In the genomic region with DNA sequence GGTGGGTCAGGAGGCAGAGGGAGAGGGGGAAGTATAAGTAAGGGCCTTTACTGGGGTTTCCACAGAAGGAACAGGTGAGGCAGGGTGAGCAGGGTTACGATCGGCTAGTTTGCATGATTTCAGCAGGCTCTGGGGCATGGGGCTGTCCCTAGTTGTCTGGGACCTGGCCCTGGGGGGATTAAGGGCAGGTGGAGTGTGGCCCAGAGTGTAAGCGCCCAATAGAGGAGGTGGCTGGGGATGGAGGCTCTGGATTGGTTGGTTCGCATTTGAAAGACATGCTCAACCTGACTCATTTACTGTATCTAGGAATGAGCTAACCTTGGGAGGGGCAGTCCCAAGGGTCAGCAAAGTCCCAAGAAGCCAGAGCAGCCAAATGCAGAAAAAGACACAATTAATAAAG, we compare ENCODE assay signal across 24 cellular contexts.
A peak's percentile ranks its signal among the peaks of the same experiment; 100 is the strongest.
DNase-seq lines count a peak whose midpoint lies in the region; ATAC-seq, FAIRE-seq and TF ChIP-seq lines count a peak whose summit lies in the region.
"Had no signal": no experiment of that assay in that cellular context is flagged by ENCODE, and none has a peak within 500 bp of the region (broad histone marks: within the 10 kb centered on the region; RNA-seq: fewer than 3 reads in every experiment).

No MANE protein-coding gene starts in this region.

- H3K4me1 ChIP-seq in cardiac muscle cell (ENCODE audit: low read depth) = peaks cover 32% of the 10 kb centered on the region
- peaks cover 0 to 11% (median 0%) of the 10 kb centered on the region in 9 donors for H3K4me1 ChIP-seq in heart right ventricle
- no peaks in the 10 kb centered on the region; the same call in 1 of the 2 replicates for H3K4me1 ChIP-seq in GM12878 (ENCODE audit: control insufficient read depth, insufficient read depth, low read length)
- H3K4me1 ChIP-seq in PC-3 (ENCODE audit: insufficient read depth, low read length) = no peaks in the 10 kb centered on the region

- RAD21 ChIA-PET in GM12878 (lab: Charles Lee; ENCODE audit: unreplicated experiment) = no interaction called here

- CTCF ChIA-PET in GM12878 (lab: Yijun Ruan, JAX) = interaction anchor here (1.2 kb wide), 1 partner anchor 491 kb away, joined by 3 read pairs; no protein-coding TSS in a partner anchor
- CTCF ChIA-PET in PC-3 (lab: Charles Lee) = no interaction called here

- no peak for FAIRE-seq in GM12878 (lab: Jason Lieb, UNC)
- FAIRE-seq: G401.6 had no signal

- no peaks in the 10 kb centered on the region for H3K9me2 ChIP-seq in PC-3 (replicated peaks; ENCODE audit: low read length)

- H3K4me2 ChIP-seq in GM12878 (ENCODE audit: control insufficient read depth, insufficient read depth) (no peak overlapping the region), PC-3 (ENCODE audit: low read length) (no peak overlapping the region)

- H3K36me3 ChIP-seq in cardiac muscle cell (no peaks in the 10 kb centered on the region), heart right ventricle (no peaks in the 10 kb centered on the region), GM12878 (ENCODE audit: control insufficient read depth in 2 of 2, insufficient read depth in 2 of 2, low read length in 1 of 2) (no peaks in the 10 kb centered on the region), PC-3 (ENCODE audit: low read depth, low read length) (no peaks in the 10 kb centered on the region)
- H3K36me3 ChIP-seq: MG63 had no signal

- BruUV-seq in GM12878 (replicated peaks; lab: Mats Ljungman, UMichigan) (no TSS peak), PC-3 (replicated peaks; lab: Mats Ljungman, UMichigan) (no TSS peak)

- SMC1A ChIA-PET in GM12878 (lab: Charles Lee; ENCODE audit: uncharacterized antibody, unreplicated experiment) = no interaction called here

- 90 to 94% methylated on average over 4 of the region's 4 CpGs for whole genome bisulfite sequencing in heart right ventricle, 2 donors
- WGBS in GM12878 (ENCODE audit: insufficient coverage, insufficient replicate concordance, low lambda C conversion rate, missing lambda C conversion rate) = 0% methylated on average over 4 of the region's 4 CpGs

- TF ChIP-seq RAD21 in GM12878 (IDR thresholded peaks at IDR 0.05; ENCODE audit: insufficient read depth, low read depth, low read length) = no peak

- H4K20me1 ChIP-seq in GM12878 (ENCODE audit: control insufficient read depth, insufficient read depth) (no peaks in the 10 kb centered on the region), PC-3 (ENCODE audit: low read length) (no peaks in the 10 kb centered on the region)

- H3K9ac ChIP-seq in GM12878 (ENCODE audit: control insufficient read depth, insufficient read depth, low read length) (no peak overlapping the region), PC-3 (ENCODE audit: low read length) (no peak overlapping the region)

- in situ Hi-C loops in GM12878 (cut with MboI) = loop anchor here (5.0 kb wide), 2 partner anchors 491 to 766 kb away; partner anchors contain the start of gene ELAC2

- TF ChIP-seq POLR2A in GM12878 (IDR thresholded peaks at IDR 0.05; ENCODE audit: low read depth, low read length) = no peak

- ATAC-seq in heart right ventricle (no peak), HG02610 (IDR thresholded peaks at IDR 0.05; ENCODE audit: unreplicated experiment) (peak; percentile 43), GM12878 (peak; percentile 26; the same call in 2 of the 3 replicates), PC-3 (no peak), HG03342 (IDR thresholded peaks at IDR 0.05; ENCODE audit: unreplicated experiment) (no peak)

- no peak overlapping the region for H3K4me3 ChIP-seq in cardiac muscle cell
- H3K4me3 ChIP-seq in heart right ventricle = no peak overlapping the region
- no peak overlapping the region for H3K4me3 ChIP-seq in GM12878
- H3K4me3 ChIP-seq in PC-3 (ENCODE audit: low read length) = no peak overlapping the region
- H3K4me3 ChIP-seq: MG63, SK-N-MC had no signal

- H3K79me2 ChIP-seq in GM12878 (ENCODE audit: control insufficient read depth, insufficient read depth, low read length) = no peaks in the 10 kb centered on the region
- no peaks in the 10 kb centered on the region for H3K79me2 ChIP-seq in PC-3 (ENCODE audit: low read length)

- TF ChIP-seq CTCF in cardiac muscle cell (IDR thresholded peaks at IDR 0.05; ENCODE audit: low read depth, low read length) (no peak), heart right ventricle (IDR thresholded peaks at IDR 0.05) (no peak), GM12878 (IDR thresholded peaks at IDR 0.05 in 2 of 3, conservative IDR thresholded peaks at IDR 0.05 in 1 of 3; ENCODE audit: control insufficient read depth in 2 of 3, extremely low read depth in 1 of 3, insufficient read depth in 1 of 3, low read depth in 3 of 3, low read length in 3 of 3) (no peak), PC-3 (conservative IDR thresholded peaks at IDR 0.05; ENCODE audit: low read depth, low read length) (no peak)

- H3F3A ChIP-seq in PC-3 (ENCODE audit: low read length, unreplicated experiment) = no peaks in the 10 kb centered on the region

- H3K27me3 ChIP-seq in cardiac muscle cell (no peaks in the 10 kb centered on the region), heart right ventricle (peaks cover 0 to 2% (median 0%) of the 10 kb centered on the region in 7 donors), GM12878 (replicated peaks in 1 of 2; ENCODE audit: control insufficient read depth in 2 of 2, insufficient read depth in 2 of 2, low read length in 1 of 2) (no peaks in the 10 kb centered on the region), PC-3 (ENCODE audit: low read length) (peaks cover 78% of the 10 kb centered on the region)
- H3K27me3 ChIP-seq: MG63 had no signal

- TF ChIP-seq EP300 in GM12878 (IDR thresholded peaks at IDR 0.05; ENCODE audit: borderline replicate concordance in 1 of 2, control insufficient read depth in 1 of 2, low read depth in 2 of 2, low read length in 2 of 2) = no peak

- intact Hi-C loops in heart right ventricle (cut with DNase I) = loop anchor here in 8 of 10 donors (5.0 to 10.0 kb wide), 8 partner anchors 66 to 754 kb away; partner anchors contain the start of gene MYOCD (in 1 of the 8)
- intact Hi-C loops in GM12878 (cut with micrococcal nuclease; ENCODE audit: unreplicated experiment) = loop anchor here (10.0 kb wide), 2 partner anchors 144 to 274 kb away; no protein-coding TSS in a partner anchor
- intact Hi-C loops in PC-3 (cut with micrococcal nuclease) = no loop called here

- H2AFZ ChIP-seq in GM12878 (ENCODE audit: control insufficient read depth, low read depth, low read length) (no peak overlapping the region), PC-3 (ENCODE audit: low read length) (no peak overlapping the region)

- no peak for DNase-seq in cardiac muscle cell (ENCODE audit: low read depth in 1 of 2, low spot score in 1 of 2)
- DNase-seq in heart right ventricle = no peak
- DNase-seq in GM12878 (ENCODE audit: low read depth, low spot score) = no peak
- no peak for DNase-seq in NCI-H2171 treated with DMSO at 0.1 percent for 48 hours (lab: John Stamatoyannopoulos, UW)
- DNase-seq in PC-3 = no peak
- no peak for DNase-seq in amygdala (lab: John Stamatoyannopoulos, UW)
- DNase-seq: AML-193, DND-41, HCEC 1CT, Kasumi-1, MG63, NCI-H1092, NCI-H1436 treated with DMSO at 0.1 percent for 48 hours, NCI-H2081, NCI-H510A, NCI-H774, OCI-M1, SHP77 had no signal

- peak overlapping the region; percentile 92 for H3K27ac ChIP-seq in cardiac muscle cell
- no peak overlapping the region for H3K27ac ChIP-seq in heart right ventricle
- H3K27ac ChIP-seq in GM12878 (ENCODE audit: control insufficient read depth, insufficient read depth) = no peak overlapping the region
- no peak overlapping the region for H3K27ac ChIP-seq in PC-3 (ENCODE audit: low read length)
- H3K27ac ChIP-seq: 22Rv1, C4-2B, SK-N-MC had no signal

- H3K9me3 ChIP-seq in cardiac muscle cell (ENCODE audit: low read depth) (no peaks in the 10 kb centered on the region), heart right ventricle (no peaks in the 10 kb centered on the region), GM12878 (replicated peaks; ENCODE audit: control insufficient read depth, insufficient read depth, low read length) (no peaks in the 10 kb centered on the region), PC-3 (ENCODE audit: low read length) (no peaks in the 10 kb centered on the region)
- H3K9me3 ChIP-seq: MG63 had no signal

- POLR2A ChIA-PET in GM12878 (lab: Charles Lee) (no interaction called here), PC-3 (lab: Charles Lee; ENCODE audit: unreplicated experiment) (no interaction called here)

TF ChIP-seq in GM12878, 131 proteins besides CTCF, POLR2A, EP300 and RAD21:
- no peak for TF ChIP-seq SMARCA5 (IDR thresholded peaks at IDR 0.05)
- TF ChIP-seq, protein P1, sequence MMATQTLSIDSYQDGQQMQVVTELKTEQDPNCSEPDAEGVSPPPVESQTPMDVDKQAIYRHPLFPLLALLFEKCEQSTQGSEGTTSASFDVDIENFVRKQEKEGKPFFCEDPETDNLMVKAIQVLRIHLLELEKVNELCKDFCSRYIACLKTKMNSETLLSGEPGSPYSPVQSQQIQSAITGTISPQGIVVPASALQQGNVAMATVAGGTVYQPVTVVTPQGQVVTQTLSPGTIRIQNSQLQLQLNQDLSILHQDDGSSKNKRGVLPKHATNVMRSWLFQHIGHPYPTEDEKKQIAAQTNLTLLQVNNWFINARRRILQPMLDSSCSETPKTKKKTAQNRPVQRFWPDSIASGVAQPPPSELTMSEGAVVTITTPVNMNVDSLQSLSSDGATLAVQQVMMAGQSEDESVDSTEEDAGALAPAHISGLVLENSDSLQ (IDR thresholded peaks at IDR 0.05) = peak; percentile 69
TF ChIP-seq in GM12878: peak in this region for 1.

Comparison
In these comparisons a context has a peak if more than half of its experiments do, and no peak if none do; other contexts are left out.
1. ATAC-seq: peak in HG02610 (single experiment) and GM12878 (single experiment); none in heart right ventricle (0 of 8), PC-3 (single experiment) and HG03342 (single experiment).